ENCODE assay signal across 1 cellular context in genomic region chr21:46376856-46377453, GRCh38.
TF ChIP-seq lines count a peak whose summit lies in the region.

No MANE protein-coding gene starts in this region.

TF ChIP-seq in WTC11, 78 proteins besides CTCF, POLR2A, EP300 and RAD21 (continued from another document):
- TF ChIP-seq, protein P1, sequence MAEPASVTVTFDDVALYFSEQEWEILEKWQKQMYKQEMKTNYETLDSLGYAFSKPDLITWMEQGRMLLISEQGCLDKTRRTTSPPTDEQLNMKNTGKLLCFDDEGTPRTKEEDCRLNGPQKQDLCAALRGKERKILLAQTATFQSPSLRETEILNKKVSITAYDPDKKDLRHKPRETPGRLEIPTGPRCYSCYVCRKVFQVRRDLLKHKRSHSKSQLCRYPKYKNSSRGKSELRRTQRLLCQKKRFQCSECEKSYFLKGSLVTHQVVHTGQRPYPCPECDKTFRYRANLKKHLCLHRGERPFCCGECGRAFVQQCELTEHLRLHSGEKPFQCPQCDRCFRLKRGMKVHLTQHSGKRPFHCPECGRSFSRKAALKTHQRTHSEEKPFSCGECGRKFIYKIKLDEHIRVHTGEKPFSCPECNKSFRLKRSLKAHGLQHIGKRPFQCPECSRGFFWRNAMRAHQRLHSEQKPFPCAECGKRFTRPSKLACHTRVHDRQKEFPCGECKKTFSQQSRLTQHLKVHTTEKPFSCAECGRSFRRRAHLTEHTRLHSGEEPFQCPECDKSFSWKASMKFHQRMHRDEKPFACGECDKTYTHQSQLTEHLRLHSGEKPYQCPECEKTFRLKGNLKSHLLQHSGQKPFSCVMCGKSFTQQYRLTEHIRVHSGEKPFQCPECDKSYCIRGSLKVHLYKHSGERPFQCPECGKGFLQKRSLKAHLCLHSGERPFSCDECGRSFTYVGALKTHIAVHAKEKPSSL (CRISPR knock-in tag; conservative IDR thresholded peaks at IDR 0.05) = no peak
- TF ChIP-seq NR2C2 (CRISPR knock-in tag; IDR thresholded peaks at IDR 0.05) (no peak), USF1 (CRISPR knock-in tag; IDR thresholded peaks at IDR 0.05) (no peak), ZBTB21 (CRISPR knock-in tag; IDR thresholded peaks at IDR 0.05; ENCODE audit: borderline replicate concordance) (no peak), ZNF281 (CRISPR knock-in tag; IDR thresholded peaks at IDR 0.05) (no peak)
- TF ChIP-seq, protein P2, sequence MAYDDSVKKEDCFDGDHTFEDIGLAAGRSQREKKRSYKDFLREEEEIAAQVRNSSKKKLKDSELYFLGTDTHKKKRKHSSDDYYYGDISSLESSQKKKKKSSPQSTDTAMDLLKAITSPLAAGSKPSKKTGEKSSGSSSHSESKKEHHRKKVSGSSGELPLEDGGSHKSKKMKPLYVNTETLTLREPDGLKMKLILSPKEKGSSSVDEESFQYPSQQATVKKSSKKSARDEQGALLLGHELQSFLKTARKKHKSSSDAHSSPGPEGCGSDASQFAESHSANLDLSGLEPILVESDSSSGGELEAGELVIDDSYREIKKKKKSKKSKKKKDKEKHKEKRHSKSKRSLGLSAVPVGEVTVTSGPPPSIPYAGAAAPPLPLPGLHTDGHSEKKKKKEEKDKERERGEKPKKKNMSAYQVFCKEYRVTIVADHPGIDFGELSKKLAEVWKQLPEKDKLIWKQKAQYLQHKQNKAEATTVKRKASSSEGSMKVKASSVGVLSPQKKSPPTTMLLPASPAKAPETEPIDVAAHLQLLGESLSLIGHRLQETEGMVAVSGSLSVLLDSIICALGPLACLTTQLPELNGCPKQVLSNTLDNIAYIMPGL (CRISPR knock-in tag; IDR thresholded peaks at IDR 0.05) = no peak
